Comparison of ENCODE assay signal across 8 cellular contexts in the genomic region with DNA sequence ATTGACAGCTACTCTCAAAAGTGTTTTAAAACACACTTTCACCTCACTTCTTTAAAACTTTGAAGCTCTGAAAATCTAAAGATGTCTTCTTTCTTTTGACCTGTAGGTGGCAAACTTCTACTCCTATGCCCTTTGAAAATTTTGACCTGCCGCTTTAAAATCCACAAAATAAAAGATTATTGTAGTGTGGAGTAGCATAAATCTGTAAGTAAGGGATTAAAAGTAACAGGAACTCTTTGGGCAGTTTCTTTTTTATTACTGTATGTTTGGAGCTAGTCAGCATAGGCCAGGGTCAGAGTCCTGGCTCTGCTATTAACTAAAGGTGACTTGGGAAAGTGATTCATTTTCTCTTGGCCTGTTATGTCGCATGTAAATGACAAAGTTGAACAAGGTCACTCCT. TPM values are rescaled to one million over a fixed set of nuclear protein-coding genes. Genes with fewer than 3 reads are reported as not detected.
DNase-seq lines count a peak whose midpoint lies in the region; ATAC-seq and TF ChIP-seq lines count a peak whose summit lies in the region.

No MANE protein-coding gene starts in this region.

- intact Hi-C loops in gastrocnemius medialis (cut with DNase I; ENCODE audit: low total_unique reads): loop anchor here (1.0 to 2.0 kb wide), 2 partner anchors 172 to 1505 kb away; no protein-coding TSS in a partner anchor

- in situ Hi-C loops in SK-MEL-5 (cut with HindIII; ENCODE audit: low pct_unique_long_range_greater_than_20kb, low sequenced_read_pairs) (loop anchor here (25.0 kb wide), 1 partner anchor 154 kb away; the partner anchor contains the start of gene NUDT6), gastrocnemius medialis (cut with MboI; ENCODE audit: low sequenced_read_pairs in 4 of 4) (loop anchor here in 3 of 4 donors (10.0 to 25.0 kb wide), 3 partner anchors 157 to 1504 kb away; partner anchors contain the start of gene NUDT6 (in 1 of the 3))

- H3K27ac ChIP-seq in foreskin keratinocyte (no peak overlapping the region), gastrocnemius medialis (no peak overlapping the region)

- H3K9me3 ChIP-seq in gastrocnemius medialis: no peaks in the 10 kb centered on the region

- peak; percentile 62 for DNase-seq in EL
- peak; percentile 52 for DNase-seq in SK-MEL-5 (ENCODE audit: low read depth, low spot score)
- no peak for DNase-seq in foreskin keratinocyte
- DNase-seq in gastrocnemius medialis: no peak
- DNase-seq in stimulated activated CD4-positive, alpha-beta T cell treated with anti-CD3 and anti-CD28 coated beads, Interleukin-2, amount 100 ng/mL, for 24 hours: no peak
- DNase-seq in HuH-7 (ENCODE audit: low spot score): no peak
- no peak for DNase-seq in islet precursor cell

- H3K4me3 ChIP-seq in gastrocnemius medialis: no peak overlapping the region

- no peaks in the 10 kb centered on the region for H3K36me3 ChIP-seq in gastrocnemius medialis

- H3K27me3 ChIP-seq in foreskin keratinocyte: no peaks in the 10 kb centered on the region
- no peaks in the 10 kb centered on the region for H3K27me3 ChIP-seq in gastrocnemius medialis

- ATAC-seq in HG02571 (IDR thresholded peaks at IDR 0.05; ENCODE audit: unreplicated experiment) (peak; percentile 58), foreskin keratinocyte (peak; percentile 50), gastrocnemius medialis (no peak)

- TF ChIP-seq CTCF in foreskin keratinocyte (conservative IDR thresholded peaks at IDR 0.05): peak; percentile 84
- TF ChIP-seq CTCF in gastrocnemius medialis (IDR thresholded peaks at IDR 0.05 in 4 of 5, conservative IDR thresholded peaks at IDR 0.05 in 1 of 5): peak; percentile 27 to 79 (median 56)

- no peak for TF ChIP-seq POLR2A in gastrocnemius medialis (IDR thresholded peaks at IDR 0.05)

- H3K4me1 ChIP-seq in foreskin keratinocyte (no peaks in the 10 kb centered on the region), gastrocnemius medialis (peaks cover 0 to 2% of the 10 kb centered on the region in 2 donors)

RNA-seq across cellular contexts. Expression of gene BBS12, which starts 25.5 kb away (rescaled TPM):
- 5.7 and 6.6 TPM in 2 replicates for total RNA-seq in SK-MEL-5 (2014; rRNA removed; shearing (Covaris generic))
- polyA plus RNA-seq in SK-MEL-5 (2015; cell fraction: cytosol; rRNA removed): 3.0 and 3.3 TPM in 2 replicates
- polyA plus RNA-seq in SK-MEL-5 (2015; cell fraction: nucleus; rRNA removed): 3.0 and 3.2 TPM in 2 replicates
- total RNA-seq in foreskin keratinocyte: 3.0 and 3.4 TPM in 2 replicates
- polyA plus RNA-seq in foreskin keratinocyte: 1.6 TPM in 2 replicates
- 1 to 10 TPM in 3 of 4 donors, under 1 TPM in 1; 0.61 to 1.9 (median 1.3) TPM for total RNA-seq in gastrocnemius medialis

Comparison
In these comparisons a context has a peak if more than half of its experiments do, and no peak if none do; other contexts are left out.
1. DNase-seq: peak in EL (single experiment) and SK-MEL-5 (single experiment); none in foreskin keratinocyte (0 of 2), gastrocnemius medialis (0 of 2), stimulated activated CD4-positive, alpha-beta T cell treated with anti-CD3 and anti-CD28 coated beads, Interleukin-2, amount 100 ng/mL, for 24 hours (0 of 2), HuH-7 (single experiment) and islet precursor cell (single experiment).
2. ATAC-seq: peak in HG02571 (single experiment) and foreskin keratinocyte (single experiment); none in gastrocnemius medialis (0 of 2).